In genomic region chr11:88455974-88456373, GRCh38 we compare ENCODE assay signal across 28 cellular contexts.
A peak's percentile ranks its signal among the peaks of the same experiment; 100 is the strongest.
DNase-seq lines count a peak whose midpoint lies in the region; ATAC-seq, FAIRE-seq and TF ChIP-seq lines count a peak whose summit lies in the region.
"Had no signal": no experiment of that assay in that cellular context is flagged by ENCODE, and none has a peak within 500 bp of the region (broad histone marks: within the 10 kb centered on the region; RNA-seq: fewer than 3 reads in every experiment).

No MANE protein-coding gene starts in this region.

- no peak overlapping the region for H2BK120ac ChIP-seq in IMR-90 (ENCODE audit: low read depth, low read length)

- H3K9ac ChIP-seq in HepG2 (ENCODE audit: insufficient read depth, low read depth, low read length) (no peak overlapping the region), IMR-90 (ENCODE audit: low read depth, low read length) (no peak overlapping the region), K562 (ENCODE audit: insufficient read depth in 1 of 2, low read depth in 2 of 2, low read length in 2 of 2) (no peak overlapping the region)
- H3K9ac ChIP-seq: BLaER1 had no signal

- intact Hi-C loops in HepG2 (cut with micrococcal nuclease; ENCODE audit: unreplicated experiment) (no loop called here), right lobe of liver (cut with DNase I) (no loop called here), IMR-90 (cut with micrococcal nuclease) (no loop called here), K562 (cut with micrococcal nuclease) (no loop called here)

- H2BK5ac ChIP-seq in IMR-90 (ENCODE audit: low read depth, low read length, poor library complexity, severe bottlenecking), result no peak overlapping the region

- TF ChIP-seq CTCF in HepG2 (CRISPR knock-in tag; IDR thresholded peaks at IDR 0.05), result no peak
- TF ChIP-seq CTCF in right lobe of liver (IDR thresholded peaks at IDR 0.05), result no peak
- TF ChIP-seq CTCF in IMR-90 (conservative IDR thresholded peaks at IDR 0.05; ENCODE audit: low read depth, low read length), result no peak
- TF ChIP-seq CTCF in K562 (IDR thresholded peaks at IDR 0.05 in 2 of 3, conservative IDR thresholded peaks at IDR 0.05 in 1 of 3; ENCODE audit: insufficient read depth in 2 of 3, low read depth in 1 of 3, low read length in 3 of 3), result no peak
- no peak for TF ChIP-seq CTCF in neutrophil (IDR thresholded peaks at IDR 0.05)

- H2AK9ac ChIP-seq in IMR-90 (replicated peaks; ENCODE audit: low read depth, low read length, poor library complexity), result no peak overlapping the region

- TF ChIP-seq RAD21 in HepG2 (CRISPR knock-in tag; IDR thresholded peaks at IDR 0.05) (no peak), IMR-90 (IDR thresholded peaks at IDR 0.05; ENCODE audit: low read length) (no peak), K562 (CRISPR knock-in tag; conservative IDR thresholded peaks at IDR 0.05 in 1 of 2, IDR thresholded peaks at IDR 0.05 in 1 of 2) (no peak)

- H2BK20ac ChIP-seq in IMR-90 (ENCODE audit: low read depth, low read length), result no peak overlapping the region; the same call in 1 of the 2 replicates

- BruUV-seq in HepG2 (replicated peaks; lab: Mats Ljungman, UMichigan) (no TSS peak), IMR-90 (replicated peaks; lab: Mats Ljungman, UMichigan) (no TSS peak), K562 (replicated peaks; lab: Mats Ljungman, UMichigan) (no TSS peak)

- TF ChIP-seq POLR2A in HepG2 (IDR thresholded peaks at IDR 0.05; ENCODE audit: insufficient read depth in 1 of 2, low read depth in 2 of 2, low read length in 2 of 2), result no peak
- TF ChIP-seq POLR2A in right lobe of liver (IDR thresholded peaks at IDR 0.05), result no peak
- no peak for TF ChIP-seq POLR2A in IMR-90 (IDR thresholded peaks at IDR 0.05; ENCODE audit: low read depth, low read length)
- no peak for TF ChIP-seq POLR2A in K562 (conservative IDR thresholded peaks at IDR 0.05)

- H2AK5ac ChIP-seq in IMR-90 (ENCODE audit: low read depth, low read length), result no peak overlapping the region

- no peak overlapping the region for H3K27ac ChIP-seq in HepG2 (ENCODE audit: extremely low read length, insufficient read depth, low read length)
- no peak overlapping the region for H3K27ac ChIP-seq in right lobe of liver
- H3K27ac ChIP-seq in IMR-90 (ENCODE audit: insufficient read depth, low read length), result no peak overlapping the region
- H3K27ac ChIP-seq in K562 (ENCODE audit: extremely low read depth, low read depth, low read length), result no peak overlapping the region
- peak overlapping the region; percentile 48 for H3K27ac ChIP-seq in neutrophil
- H3K27ac ChIP-seq: BLaER1 had no signal

- WGBS in HepG2 (ENCODE audit: low lambda C conversion rate), result 34% methylated on average over 2 of the region's 2 CpGs
- WGBS in right lobe of liver (ENCODE audit: insufficient coverage, low coverage, low lambda C conversion rate, missing lambda C conversion rate), result 70% methylated on average over 2 of the region's 2 CpGs
- WGBS in IMR-90 (ENCODE audit: extremely low coverage in 2 of 2, insufficient read length in 1 of 2), 2 experiments, result no CpG with 5 or more reads among the region's 2 CpGs
- WGBS in K562 (ENCODE audit: insufficient coverage, low coverage, missing lambda C conversion rate), result 44% methylated on average over 2 of the region's 2 CpGs

- H2AFZ ChIP-seq in HepG2 (ENCODE audit: low read length) (no peak overlapping the region), IMR-90 (replicated peaks; ENCODE audit: low read length, poor library complexity) (no peak overlapping the region), K562 (ENCODE audit: low read depth, low read length) (no peak overlapping the region)

- H3K79me1 ChIP-seq in IMR-90 (ENCODE audit: low read depth in 1 of 2, low read length in 2 of 2), result no peaks in the 10 kb centered on the region

- no peak for ATAC-seq in HepG2
- ATAC-seq in right lobe of liver, result no peak
- no peak for ATAC-seq in IMR-90 (ENCODE audit: low read depth)
- no peak for ATAC-seq in K562
- ATAC-seq in GM21447 (IDR thresholded peaks at IDR 0.05; ENCODE audit: unreplicated experiment), result no peak
- ATAC-seq: GM12878 had no signal

- POLR2A ChIA-PET in HepG2 (lab: Yijun Ruan, JAX), result no interaction called here
- POLR2A ChIA-PET in IMR-90 (lab: Charles Lee; ENCODE audit: unreplicated experiment), result interaction anchor here (0.7 kb wide), 1 partner anchor 9 kb away, joined by 8 read pairs; no protein-coding TSS in a partner anchor
- POLR2A ChIA-PET in K562 (lab: Yijun Ruan, JAX), result interaction anchor here (0.6 kb wide), 1 partner anchor 7 kb away, joined by 3 read pairs; no protein-coding TSS in a partner anchor

- H3K9me3 ChIP-seq in HepG2 (ENCODE audit: low read length) (no peaks in the 10 kb centered on the region), right lobe of liver (no peaks in the 10 kb centered on the region), IMR-90 (ENCODE audit: control insufficient read depth, insufficient read depth, low read length) (no peaks in the 10 kb centered on the region), K562 (replicated peaks; ENCODE audit: control insufficient read depth, insufficient read depth, low read depth, low read length) (no peaks in the 10 kb centered on the region), neutrophil (no peaks in the 10 kb centered on the region)
- H3K9me3 ChIP-seq: BE2C, BLaER1 had no signal

- TF ChIP-seq EP300 in HepG2 (IDR thresholded peaks at IDR 0.05; ENCODE audit: low read depth in 2 of 2, low read length in 2 of 2) (no peak), HepG2 (CRISPR knock-in tag; IDR thresholded peaks at IDR 0.05; ENCODE audit: borderline replicate concordance) (no peak), K562 (IDR thresholded peaks at IDR 0.05; ENCODE audit: low read length) (no peak)

- H4K5ac ChIP-seq in IMR-90 (ENCODE audit: low read depth, low read length), result no peak overlapping the region

- no peaks in the 10 kb centered on the region for H3K9me1 ChIP-seq in IMR-90 (ENCODE audit: insufficient read depth, low read length)
- no peaks in the 10 kb centered on the region for H3K9me1 ChIP-seq in K562 (ENCODE audit: control insufficient read depth, insufficient read depth, low read length)

- H3K27me3 ChIP-seq in HepG2 (ENCODE audit: control insufficient read depth in 1 of 2, insufficient read depth in 2 of 2, low read length in 2 of 2) (no peaks in the 10 kb centered on the region), right lobe of liver (no peaks in the 10 kb centered on the region), IMR-90 (ENCODE audit: control insufficient read depth, insufficient read depth, low read length) (no peaks in the 10 kb centered on the region), K562 (ENCODE audit: control insufficient read depth in 2 of 2, insufficient read depth in 2 of 2, low read length in 2 of 2) (no peaks in the 10 kb centered on the region), neutrophil (no peaks in the 10 kb centered on the region)
- H3K27me3 ChIP-seq: BE2C, BLaER1 had no signal

- CTCF ChIA-PET in HepG2 (lab: Yijun Ruan, JAX; ENCODE audit: low intra/inter-chr PET ratio, low total read pairs), result no interaction called here
- CTCF ChIA-PET in IMR-90 (lab: Yijun Ruan, JAX), result no interaction called here
- CTCF ChIA-PET in K562 (lab: Yijun Ruan, JAX; ENCODE audit: low intra/inter-chr PET ratio), result no interaction called here

- H4K91ac ChIP-seq in IMR-90 (ENCODE audit: insufficient read depth, low read depth, low read length), result no peak overlapping the region

- H3K79me2 ChIP-seq in HepG2 (ENCODE audit: insufficient read depth, low read length) (no peaks in the 10 kb centered on the region), K562 (ENCODE audit: control insufficient read depth, insufficient read depth, low read length) (no peaks in the 10 kb centered on the region)

- H3K4me1 ChIP-seq in HepG2 (ENCODE audit: insufficient read depth, low read length) (no peaks in the 10 kb centered on the region), right lobe of liver (no peaks in the 10 kb centered on the region), IMR-90 (ENCODE audit: control insufficient read depth, insufficient read depth, low read length) (no peaks in the 10 kb centered on the region; the same call in 1 of the 2 replicates), K562 (replicated peaks in 1 of 2; ENCODE audit: control insufficient read depth in 2 of 2, insufficient read depth in 2 of 2, low read length in 2 of 2) (no peaks in the 10 kb centered on the region), neutrophil (ENCODE audit: control insufficient read depth in 1 of 2, insufficient read depth in 1 of 2, low read depth in 1 of 2, low read length in 1 of 2) (peaks cover 5 to 7% of the 10 kb centered on the region in 2 experiments)
- H3K4me1 ChIP-seq: BE2C, BLaER1 had no signal

- peak overlapping the region; percentile 61; the same call in 1 of the 3 replicates for H2BK15ac ChIP-seq in IMR-90 (ENCODE audit: low read depth, low read length)

- dilution Hi-C loops in IMR-90 (cut with HindIII; ENCODE audit: low sequenced_read_pairs, unreplicated experiment), result no loop called here

- in situ Hi-C loops in HepG2 (cut with HindIII; ENCODE audit: extremely low pct_ligation_motif_present, low pct_unique_long_range_greater_than_20kb) (no loop called here), IMR-90 (cut with MboI; ENCODE audit: low sequenced_read_pairs) (no loop called here), K562 (cut with MboI) (no loop called here)

- H3K23ac ChIP-seq in IMR-90 (ENCODE audit: low read depth, low read length), result no peak overlapping the region

- H3K4me2 ChIP-seq in HepG2 (ENCODE audit: low read depth, low read length), result no peak overlapping the region
- H3K4me2 ChIP-seq in IMR-90 (ENCODE audit: low read depth, low read length), result no peak overlapping the region
- H3K4me2 ChIP-seq in K562 (ENCODE audit: insufficient read depth, low read length), result no peak overlapping the region
- H3K4me2 ChIP-seq: BLaER1 had no signal

- H3K56ac ChIP-seq in IMR-90 (ENCODE audit: extremely low read depth, insufficient read depth, low read length), result no peak overlapping the region

- H3K4ac ChIP-seq in IMR-90 (ENCODE audit: low read depth, low read length), result no peak overlapping the region

- no peaks in the 10 kb centered on the region for H4K20me1 ChIP-seq in HepG2 (ENCODE audit: insufficient read depth, low read length)
- no peaks in the 10 kb centered on the region for H4K20me1 ChIP-seq in IMR-90 (ENCODE audit: insufficient read depth, low read length)
- no peaks in the 10 kb centered on the region for H4K20me1 ChIP-seq in K562 (replicated peaks; ENCODE audit: control insufficient read depth, insufficient read depth, low read length)
- H4K20me1 ChIP-seq: BLaER1 had no signal

- no peak overlapping the region for H3K14ac ChIP-seq in IMR-90 (replicated peaks; ENCODE audit: low read depth, low read length)

- FAIRE-seq in HepG2 (lab: Jason Lieb, UNC) (no peak), K562 (lab: Jason Lieb, UNC) (no peak)
- FAIRE-seq: A204.1, GM12878, GM12892, GM18507 had no signal

- DNase-seq in HepG2 (ENCODE audit: low spot score) (no peak), right lobe of liver (no peak), IMR-90 (no peak), K562 (ENCODE audit: extremely low read depth in 1 of 4, low spot score in 3 of 4) (no peak), NCI-H146 treated with DMSO at 0.1 percent for 48 hours (lab: John Stamatoyannopoulos, UW; ENCODE audit: unreplicated experiment) (no peak), mesenteric fat pad (ENCODE audit: low spot score) (no peak)
- DNase-seq: 8988T; ACHN; BE2C; C1 segment of cervical spinal cord; CD4-positive, alpha-beta memory T cell; CD4-positive, CD25-positive, alpha-beta regulatory T cell; CD8-positive, alpha-beta memory T cell; COR-L47; DMS 273 treated with DMSO at 0.1 percent for 48 hours; DMS153; DMS53; DMS79; DND-41; EL; GDM1 had no signal

- no peak overlapping the region for H3K18ac ChIP-seq in IMR-90 (ENCODE audit: low read depth, low read length)

- H4K8ac ChIP-seq in IMR-90 (ENCODE audit: low read depth in 2 of 2, low read length in 2 of 2), result no peak overlapping the region

- H3K4me3 ChIP-seq in HepG2 (replicated peaks in 1 of 3; ENCODE audit: insufficient read depth in 1 of 3, low read depth in 2 of 3, low read length in 3 of 3), result no peak overlapping the region
- no peak overlapping the region for H3K4me3 ChIP-seq in right lobe of liver
- H3K4me3 ChIP-seq in IMR-90 (ENCODE audit: insufficient read depth, low read depth, low read length), result no peak overlapping the region
- H3K4me3 ChIP-seq in K562, result no peak overlapping the region
- H3K4me3 ChIP-seq in neutrophil (ENCODE audit: low read depth in 1 of 2, low read length in 1 of 2), result no peak overlapping the region
- H3K4me3 ChIP-seq: BLaER1, GM12878 had no signal

- no peaks in the 10 kb centered on the region for H3K36me3 ChIP-seq in HepG2 (replicated peaks in 1 of 2; ENCODE audit: control insufficient read depth in 1 of 2, insufficient read depth in 2 of 2, low read length in 2 of 2)
- no peaks in the 10 kb centered on the region for H3K36me3 ChIP-seq in right lobe of liver
- H3K36me3 ChIP-seq in IMR-90 (ENCODE audit: control insufficient read depth, insufficient read depth, low read length), result no peaks in the 10 kb centered on the region
- H3K36me3 ChIP-seq in K562 (ENCODE audit: control insufficient read depth, insufficient read depth, low read length), result no peaks in the 10 kb centered on the region
- no peaks in the 10 kb centered on the region for H3K36me3 ChIP-seq in neutrophil
- H3K36me3 ChIP-seq: BE2C, BLaER1 had no signal

Comparison
In these comparisons a context has a peak if more than half of its experiments do, and no peak if none do; other contexts are left out.
1. Of the 241 proteins assayed by ChIP-seq in both HepG2 and K562: peak only in HepG2: HNRNPK and PCBP1; only in K562: none; in both: PCBP2; in neither: 238.